8 cellular contexts compared by ENCODE assay signal in genomic region chr10:37975407-37975991, GRCh38. TPM values are rescaled to one million over a fixed set of nuclear protein-coding genes. Genes with fewer than 3 reads are reported as not detected.
DNase-seq lines count a peak whose midpoint lies in the region; ATAC-seq and TF ChIP-seq lines count a peak whose summit lies in the region.

No MANE protein-coding gene starts in this region.

- H3K9me3 Mint-ChIP-seq in CD4-positive, alpha-beta T cell: no peaks in the 10 kb centered on the region

- peak overlapping the region; percentile 93 for H3K4me3 Mint-ChIP-seq in CD4-positive, alpha-beta T cell

- peaks cover 36% of the 10 kb centered on the region for H3K36me3 Mint-ChIP-seq in CD4-positive, alpha-beta T cell (ENCODE audit: low read depth)

- ATAC-seq in CD4-positive, alpha-beta T cell (ENCODE audit: poor library complexity): no peak
- ATAC-seq in GM19455 (IDR thresholded peaks at IDR 0.05; ENCODE audit: unreplicated experiment): no peak

- peaks cover 36% of the 10 kb centered on the region for H3K4me1 Mint-ChIP-seq in CD4-positive, alpha-beta T cell (ENCODE audit: low read depth)

- H3K36me3 ChIP-seq in ovary: no peaks in the 10 kb centered on the region

- 16 to 23% (median 20%) methylated on average over 5 of the region's 5 CpGs for WGBS in ovary, 3 donors

- no peak for DNase-seq in CD4-positive, alpha-beta T cell
- peak; percentile 2 for DNase-seq in HS-5 (ENCODE audit: low read depth)
- DNase-seq in UCSD-AML1 (lab: John Stamatoyannopoulos, UW; ENCODE audit: unreplicated experiment): peak; percentile 15
- peak; percentile 42 for DNase-seq in fibroblast of mammary gland (ENCODE audit: low read depth)
- DNase-seq in ovary: no peak
- no peak for DNase-seq in activated gamma-delta T cell treated with Interleukin-2 at 50 U/mL for 16 hours
- no peak for DNase-seq in NCI-H2029 (lab: John Stamatoyannopoulos, UW)

- no peak for TF ChIP-seq CTCF in CD4-positive, alpha-beta T cell (IDR thresholded peaks at IDR 0.05)
- no peak for TF ChIP-seq CTCF in fibroblast of mammary gland (conservative IDR thresholded peaks at IDR 0.05; ENCODE audit: control insufficient read depth, insufficient read depth, low read depth, low read length)
- no peak for TF ChIP-seq CTCF in ovary (IDR thresholded peaks at IDR 0.05)

- TF ChIP-seq POLR2A in ovary (IDR thresholded peaks at IDR 0.05): no peak

- no peaks in the 10 kb centered on the region for H3K4me1 ChIP-seq in ovary (ENCODE audit: insufficient read depth)

- CTCF ChIA-PET in CD4-positive, alpha-beta T cell (lab: Charles Lee): interaction anchor here (1.2 to 2.7 kb wide), 3 partner anchors 35 to 119 kb away, joined by 4 to 31 read pairs (median 20); partner anchors contain the start of genes ZNF248, ZNF33A and ZNF37A

- no peaks in the 10 kb centered on the region for H3K27me3 Mint-ChIP-seq in CD4-positive, alpha-beta T cell

- peak overlapping the region; percentile 96 for H3K27ac Mint-ChIP-seq in CD4-positive, alpha-beta T cell

- POLR2A ChIA-PET in CD4-positive, alpha-beta T cell (lab: Charles Lee): interaction anchor here (0.8 to 2.8 kb wide), 7 partner anchors 14 to 427 kb away, joined by 4 to 58 read pairs (median 9); partner anchors contain the start of genes ZNF33A and ZNF37A

- no peaks in the 10 kb centered on the region for H3K27me3 ChIP-seq in CD4-positive, alpha-beta T cell (ENCODE audit: control insufficient read depth, insufficient read depth, low read length)
- H3K27me3 ChIP-seq in ovary: no peaks in the 10 kb centered on the region

- intact Hi-C loops in CD4-positive, alpha-beta T cell (cut with DNase I, micrococcal nuclease): loop anchor here (5.0 to 10.0 kb wide), 3 partner anchors 379 to 429 kb away; no protein-coding TSS in a partner anchor
- intact Hi-C loops in ovary (cut with DNase I): loop anchor here in 2 of 4 donors (10.0 kb wide), 2 partner anchors 119 to 121 kb away; partner anchors contain the start of genes ZNF248 (in 2 of the 2) and ZNF37A (in 1 of the 2)

- peak overlapping the region; percentile 89 for H3K27ac ChIP-seq in CD4-positive, alpha-beta T cell (ENCODE audit: low read depth, low read length)
- peak overlapping the region; percentile 92 to 95 for H3K27ac ChIP-seq in ovary

- TF ChIP-seq EP300 in ovary (IDR thresholded peaks at IDR 0.05): no peak

- no peaks in the 10 kb centered on the region for H3K9me3 ChIP-seq in CD4-positive, alpha-beta T cell (ENCODE audit: control insufficient read depth, low read length)
- H3K9me3 ChIP-seq in ovary: no peaks in the 10 kb centered on the region

- H3K4me3 ChIP-seq in fibroblast of mammary gland (ENCODE audit: control insufficient read depth, low read depth, low read length) (peak overlapping the region; percentile 80), ovary (peak overlapping the region; percentile 86)

RNA-seq across cellular contexts. Expression of gene ZNF25, which starts 0.9 kb away (rescaled TPM):
- total RNA-seq in CD4-positive, alpha-beta T cell: 1 to 10 TPM; 4.6 to 5.4 TPM
- 10 to 100 TPM; 10.8 to 22.5 (median 18.3) TPM for total RNA-seq in ovary
- polyA plus RNA-seq in ovary: 10 to 100 TPM; 10.9 to 14.3 TPM

RNA-seq across cellular contexts. Expression of gene ZNF33A, which starts 35.0 kb away (rescaled TPM):
- total RNA-seq in CD4-positive, alpha-beta T cell: 10 to 100 TPM; 25.9 to 30.3 TPM
- total RNA-seq in ovary: 10 to 100 TPM; 24.5 to 36.3 (median 29.1) TPM
- polyA plus RNA-seq in ovary: 10 to 100 TPM; 13.4 to 19.3 TPM

Comparison
In these comparisons a context has a peak if more than half of its experiments do, and no peak if none do; other contexts are left out.
1. DNase-seq: peak in HS-5 (single experiment), UCSD-AML1 (single experiment) and fibroblast of mammary gland (single experiment); none in CD4-positive, alpha-beta T cell (0 of 10), ovary (0 of 5), activated gamma-delta T cell treated with Interleukin-2 at 50 U/mL for 16 hours (single experiment) and NCI-H2029 (single experiment).